In genomic region chr3:194327414-194328079, GRCh38 we compare ENCODE assay signal across 29 cellular contexts. TPM values are rescaled to one million over a fixed set of nuclear protein-coding genes. Genes with fewer than 3 reads are reported as not detected.
DNase-seq lines count a peak whose midpoint lies in the region; ATAC-seq and TF ChIP-seq lines count a peak whose summit lies in the region.
"Had no signal": no experiment of that assay in that cellular context is flagged by ENCODE, and none has a peak within 500 bp of the region (broad histone marks: within the 10 kb centered on the region; RNA-seq: fewer than 3 reads in every experiment).

No MANE protein-coding gene starts in this region.

- no peak for TF ChIP-seq RAD21 in HCT116 (IDR thresholded peaks at IDR 0.05; ENCODE audit: low read depth)

- peaks cover 32 to 73% of the 10 kb centered on the region in 2 experiments for H3K4me1 ChIP-seq in HCT116 (ENCODE audit: control insufficient read depth in 1 of 2, insufficient read depth in 2 of 2, low read length in 2 of 2)

- in situ Hi-C loops in Caki2 (cut with HindIII; ENCODE audit: low pct_unique_long_range_greater_than_20kb, low sequenced_read_pairs) = no loop called here

- H3K27ac ChIP-seq in HCT116 (ENCODE audit: low read depth, low read length) = peak overlapping the region; percentile 7; the same call in 1 of the 2 replicates
- H3K27ac ChIP-seq: GM23248, KMS-11, sigmoid colon had no signal

- POLR2A ChIA-PET in HCT116 (lab: Charles Lee) = no interaction called here

- H3K36me3 Mint-ChIP-seq in immature natural killer cell = no peaks in the 10 kb centered on the region
- H3K36me3 Mint-ChIP-seq: activated naive CD4-positive, alpha-beta T cell treated with anti-CD3 and anti-CD28 coated beads, Interleukin-2, amount 50 U/mL, for 24 hours had no signal

- H3K9ac ChIP-seq in HCT116 (ENCODE audit: low read length) = no peak overlapping the region
- H3K9ac ChIP-seq: GM23248, KMS-11 had no signal

- no peak for TF ChIP-seq CTCF in HCT116 (IDR thresholded peaks at IDR 0.05 in 2 of 3, conservative IDR thresholded peaks at IDR 0.05 in 1 of 3; ENCODE audit: borderline replicate concordance in 1 of 3, insufficient read depth in 1 of 3, low read depth in 2 of 3, low read length in 2 of 3)

- H3K9me3 ChIP-seq in HCT116 (ENCODE audit: control insufficient read depth in 1 of 2, insufficient read depth in 1 of 2, low read depth in 1 of 2, low read length in 2 of 2) = peaks cover 0 to 13% of the 10 kb centered on the region in 2 experiments; a peak in 1 of 4 replicates
- H3K9me3 ChIP-seq: mucosa of descending colon, sigmoid colon had no signal

- BruUV-seq in HCT116 (replicated peaks; lab: Mats Ljungman, UMichigan) = no TSS peak

- no peaks in the 10 kb centered on the region for H4K20me1 ChIP-seq in HCT116 (ENCODE audit: insufficient read depth)

- H3K79me2 ChIP-seq in HCT116 (ENCODE audit: insufficient read depth, low read length) = no peaks in the 10 kb centered on the region

- DNase-seq in Caki2 (ENCODE audit: low read depth) = peak; percentile 56
- DNase-seq in HCT116 (ENCODE audit: low read depth, low spot score) = peak; percentile 56
- peak; percentile 66 for DNase-seq in amniotic epithelial cell (ENCODE audit: low read depth)
- DNase-seq in immature natural killer cell = peak in 2 of 3 donors; percentile 26 to 34
- DNase-seq in SW 1271 (lab: John Stamatoyannopoulos, UW) = no peak
- DNase-seq in NK-92 treated with Interleukin-12 subunit alpha and Interleukin-12 subunit beta, amount 100 ng/mL, for 24 hours (lab: John Stamatoyannopoulos, UW) = no peak
- no peak for DNase-seq in left colon
- DNase-seq: activated CD8-positive, alpha-beta memory T cell treated with anti-CD3 and anti-CD28 coated beads, Interleukin-2, amount 50 U/mL, for 4 hours; CD4-positive, alpha-beta T cell; DMS 273 treated with DMSO at 0.1 percent for 48 hours; foreskin melanocyte; hypothalamus; left ventricle myocardium superior; mucosa of descending colon; MV-4-11; NCI-H2171; NCI-H524; sigmoid colon; stimulated activated CD4-positive, alpha-beta T cell treated with anti-CD3 and anti-CD28 coated beads, Interleukin-15, amount 100 ng/mL, for 24 hours had no signal

- no peak overlapping the region for H3K4me3 Mint-ChIP-seq in immature natural killer cell
- H3K4me3 Mint-ChIP-seq: activated naive CD4-positive, alpha-beta T cell treated with anti-CD3 and anti-CD28 coated beads, Interleukin-2, amount 50 U/mL, for 24 hours; CD4-positive, alpha-beta T cell; neural crest cell; stimulated activated naive CD8-positive, alpha-beta T cell treated with anti-CD3 and anti-CD28 coated beads, Interleukin-15, Interleukin-2, amounts not matched to agents 100 ng/mL and 50 ng/mL, for 24 hours had no signal

- CTCF ChIA-PET in HCT116 (lab: Charles Lee) = interaction anchor here (1.3 kb wide), 1 partner anchor 78 kb away, joined by 3 read pairs; no protein-coding TSS in a partner anchor

- H3K27me3 Mint-ChIP-seq in immature natural killer cell (ENCODE audit: low read depth in 3 of 3) = peaks cover 3 to 6% (median 6%) of the 10 kb centered on the region in 3 donors

- H3K4me3 ChIP-seq in HCT116 (replicated peaks in 1 of 2; ENCODE audit: low read depth in 1 of 2, low read length in 2 of 2) = no peak overlapping the region; a peak in 1 of 4 replicates
- H3K4me3 ChIP-seq: GM23248, mucosa of descending colon, sigmoid colon, SK-N-MC had no signal

- no peaks in the 10 kb centered on the region for H3K27me3 ChIP-seq in HCT116 (ENCODE audit: insufficient read depth, low read length)

- H3K9me2 ChIP-seq in HCT116 (ENCODE audit: insufficient read depth) = no peaks in the 10 kb centered on the region

- intact Hi-C loops in HCT116 (cut with micrococcal nuclease) (loop anchor here (5.0 kb wide), 1 partner anchor 1410 kb away; the partner anchor contains the start of gene MB21D2), left colon (cut with DNase I, micrococcal nuclease) (no loop called here)

- ATAC-seq in HCT116 (no peak), left colon (no peak)
- ATAC-seq: left ventricle myocardium superior, mucosa of descending colon had no signal

- no peaks in the 10 kb centered on the region for H3K4me1 Mint-ChIP-seq in immature natural killer cell
- H3K4me1 Mint-ChIP-seq: activated naive CD4-positive, alpha-beta T cell treated with anti-CD3 and anti-CD28 coated beads, Interleukin-2, amount 50 U/mL, for 24 hours; neural crest cell had no signal

- H3K9me3 Mint-ChIP-seq in immature natural killer cell = no peaks in the 10 kb centered on the region
- H3K9me3 Mint-ChIP-seq: activated naive CD4-positive, alpha-beta T cell treated with anti-CD3 and anti-CD28 coated beads, Interleukin-2, amount 50 U/mL, for 24 hours; CD4-positive, alpha-beta T cell; neural crest cell; stimulated activated naive CD8-positive, alpha-beta T cell treated with anti-CD3 and anti-CD28 coated beads, Interleukin-15, Interleukin-2, amounts not matched to agents 100 ng/mL and 50 ng/mL, for 24 hours had no signal

- no peak overlapping the region for H3K27ac Mint-ChIP-seq in immature natural killer cell
- H3K27ac Mint-ChIP-seq: activated naive CD4-positive, alpha-beta T cell treated with anti-CD3 and anti-CD28 coated beads, Interleukin-2, amount 50 U/mL, for 24 hours; CD4-positive, alpha-beta T cell; stimulated activated naive CD8-positive, alpha-beta T cell treated with anti-CD3 and anti-CD28 coated beads, Interleukin-15, Interleukin-2, amounts not matched to agents 100 ng/mL and 50 ng/mL, for 24 hours had no signal

- no peak for TF ChIP-seq POLR2A in HCT116 (IDR thresholded peaks at IDR 0.05; ENCODE audit: borderline replicate concordance, extremely low read depth, insufficient read depth, insufficient read length)

- RAD21 ChIA-PET in HCT116 (lab: Charles Lee; ENCODE audit: low non-redundant PET in 1 of 2, low total read pairs in 2 of 2, uncharacterized antibody in 2 of 2, unreplicated experiment in 2 of 2) = no interaction called here

- H3K36me3 ChIP-seq in HCT116 (ENCODE audit: control insufficient read depth in 1 of 2, insufficient read depth in 2 of 2, low read length in 2 of 2) = no peaks in the 10 kb centered on the region
- H3K36me3 ChIP-seq: sigmoid colon had no signal

- H2AFZ ChIP-seq in HCT116 (ENCODE audit: low read depth, low read length, poor library complexity, severe bottlenecking) = no peak overlapping the region
- H2AFZ ChIP-seq: GM23248 had no signal

- H3K4me2 ChIP-seq in HCT116 (ENCODE audit: low read length) = peak overlapping the region; percentile 53
- H3K4me2 ChIP-seq: KMS-11 had no signal

TF ChIP-seq in HCT116, 20 proteins besides CTCF, POLR2A, EP300 and RAD21:
- TF ChIP-seq YY1 (IDR thresholded peaks at IDR 0.05; ENCODE audit: extremely low read depth, insufficient replicate concordance, low read depth, low read length) (no peak), CEBPB (IDR thresholded peaks at IDR 0.05; ENCODE audit: low read depth) (no peak), ZBTB33 (IDR thresholded peaks at IDR 0.05; ENCODE audit: extremely low read depth, insufficient replicate concordance, low read length) (no peak), ATF3 (IDR thresholded peaks at IDR 0.05) (no peak), TCF7L2 (IDR thresholded peaks at IDR 0.05; ENCODE audit: borderline replicate concordance, extremely low read depth, insufficient read depth, insufficient read length) (no peak), FOSL1 (IDR thresholded peaks at IDR 0.05; ENCODE audit: low read depth) (no peak), ZNF274 (IDR thresholded peaks at IDR 0.05; ENCODE audit: low read depth, low read length) (no peak), POLR2AphosphoS5 (IDR thresholded peaks at IDR 0.05; ENCODE audit: low read depth, low read length) (no peak), SRF (IDR thresholded peaks at IDR 0.05; ENCODE audit: low read depth) (no peak), JUND (IDR thresholded peaks at IDR 0.05) (no peak)

RNA-seq across cellular contexts. Expression of gene CPN2, which starts 23.6 kb away (rescaled TPM):
- not detected in 2 replicates for total RNA-seq in Caki2 (2014; rRNA removed; shearing (Covaris generic); ENCODE audit: low replicate concordance)
- total RNA-seq in HCT116 (2021; ENCODE audit: unreplicated experiment) (not detected), left colon (not detected)
- 0.03 TPM in 1 of 2 replicates, not detected in the other for polyA plus RNA-seq in HCT116 (2012)
- polyA plus RNA-seq in immature natural killer cell = not detected
- total RNA-seq: CD4-positive, alpha-beta T cell; dermis microvascular lymphatic vessel endothelial cell; G401; GM23248; HT-29; neural crest cell; sigmoid colon; T-helper 2 cell treated with Interferon-gamma antibody and Interleukin-4, amounts not matched to agents 100 ng/mL and 5 ng/mL, for 36 hours had no signal
- polyA plus RNA-seq: GM23248 had no signal

RNA-seq across cellular contexts. Expression of gene LRRC15, which starts 42.0 kb away (rescaled TPM):
- not detected in 2 replicates for total RNA-seq in Caki2 (2014; rRNA removed; shearing (Covaris generic); ENCODE audit: low replicate concordance)
- total RNA-seq in HCT116 (2021; ENCODE audit: unreplicated experiment) (not detected), left colon (under 1 TPM; 0.31 to 0.59 TPM)
- polyA plus RNA-seq in HCT116 (2012) = 0.02 and 0.03 TPM in 2 replicates
- polyA plus RNA-seq in immature natural killer cell = not detected
- total RNA-seq: CD4-positive, alpha-beta T cell; HT-29; neural crest cell; T-helper 2 cell treated with Interferon-gamma antibody and Interleukin-4, amounts not matched to agents 100 ng/mL and 5 ng/mL, for 36 hours had no signal

Comparison
In these comparisons a context has a peak if more than half of its experiments do, and no peak if none do; other contexts are left out.
1. DNase-seq: peak in Caki2 (single experiment), HCT116 (single experiment), amniotic epithelial cell (single experiment) and immature natural killer cell (2 of 3); none in SW 1271 (0 of 2), NK-92 treated with Interleukin-12 subunit alpha and Interleukin-12 subunit beta, amount 100 ng/mL, for 24 hours (single experiment) and left colon (0 of 2).